ENCODE assay signal across 22 cellular contexts in the genomic region with DNA sequence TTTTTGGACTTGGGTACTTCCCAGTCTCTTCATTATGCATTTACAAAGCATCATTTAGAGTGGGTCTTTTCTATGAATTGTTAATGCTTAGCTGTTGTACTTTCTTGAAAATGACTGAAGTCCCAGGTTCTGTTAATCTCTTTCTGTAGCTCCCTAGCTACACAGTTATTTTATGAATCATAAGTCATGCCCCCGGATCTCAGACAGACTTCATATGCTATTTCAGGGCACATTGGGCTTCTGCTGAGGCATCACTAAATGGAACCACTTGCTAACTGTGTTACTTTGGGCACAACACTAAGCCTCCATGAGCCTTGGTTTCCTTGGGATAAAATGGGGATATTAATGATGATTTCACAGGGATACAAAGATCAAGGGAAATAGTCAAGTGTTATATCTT.
"Had no signal": no experiment of that assay in that cellular context is flagged by ENCODE, and none has a peak within 500 bp of the region (broad histone marks: within the 10 kb centered on the region; RNA-seq: fewer than 3 reads in every experiment).

No MANE protein-coding gene starts in this region.

- H3K27me3 Mint-ChIP-seq: activated naive CD8-positive, alpha-beta T cell had no signal

- DNase-seq: activated CD4-positive, alpha-beta T cell treated with anti-CD3 and anti-CD28 coated beads for 48 hours; activated CD8-positive, alpha-beta memory T cell treated with anti-CD3 and anti-CD28 coated beads, Interleukin-2, amount 50 U/mL, for 4 hours; activated CD8-positive, alpha-beta T cell treated with anti-CD3 and anti-CD28 coated beads, Interleukin-2, amount 10 ng/mL, durations not matched to agents 7 days and 5 days; activated gamma-delta T cell; activated T-cell treated with anti-CD3 and anti-CD28 coated beads, Interleukin-2, amount 50 U/mL, for 48 hours; cerebellar nuclear complex; kidney; left ventricle myocardium inferior; mucosa of descending colon; natural killer cell; stimulated activated CD4-positive, alpha-beta T cell treated with anti-CD3 and anti-CD28 coated beads, Interleukin-4, amount 100 ng/mL, for 4 hours; stimulated activated CD8-positive, alpha-beta memory T cell treated with anti-CD3 and anti-CD28 coated beads, Interleukin-4, amount 100 ng/mL, for 48 hours; stimulated activated naive CD4-positive, alpha-beta T cell treated with Interleukin-2 at 50 U/mL for 16 hours; substantia nigra; T-helper 17 cell; transverse colon had no signal

- H3K27ac Mint-ChIP-seq: activated CD8-positive, alpha-beta T cell treated with anti-CD3 and anti-CD28 coated beads, Interleukin-2, amount 10 ng/mL, durations not matched to agents 7 days and 5 days; activated naive CD8-positive, alpha-beta T cell; natural killer cell; T-helper 17 cell; WTC11 had no signal

- H3K27me3 ChIP-seq: neutrophil, right atrium auricular region, transverse colon had no signal

- H3K27ac ChIP-seq: epithelial cell of prostate, left ventricle myocardium inferior, neutrophil, right atrium auricular region, transverse colon had no signal

- H3K9me3 Mint-ChIP-seq: natural killer cell had no signal

- H3K36me3 ChIP-seq: left ventricle myocardium inferior, neutrophil, right atrium auricular region, transverse colon had no signal

- H3K4me2 ChIP-seq: smooth muscle cell had no signal

- H3K36me3 Mint-ChIP-seq: activated naive CD8-positive, alpha-beta T cell; natural killer cell; WTC11 had no signal

- H3K4me3 Mint-ChIP-seq: activated CD8-positive, alpha-beta T cell treated with anti-CD3 and anti-CD28 coated beads, Interleukin-2, amount 10 ng/mL, durations not matched to agents 7 days and 5 days; activated naive CD8-positive, alpha-beta T cell; natural killer cell; T-helper 17 cell; WTC11 had no signal

- ATAC-seq: activated CD8-positive, alpha-beta T cell treated with anti-CD3 and anti-CD28 coated beads, Interleukin-2, amount 10 ng/mL, durations not matched to agents 7 days and 5 days; mucosa of descending colon; natural killer cell; T-helper 17 cell; WTC11 had no signal

- H3K4me1 ChIP-seq: left ventricle myocardium inferior, right atrium auricular region, transverse colon had no signal

- H3K4me1 Mint-ChIP-seq: natural killer cell had no signal

- H3K4me3 ChIP-seq: left ventricle myocardium inferior, mucosa of descending colon, right atrium auricular region, smooth muscle cell, transverse colon had no signal

- H3K9me3 ChIP-seq: left ventricle myocardium inferior, mucosa of descending colon, neutrophil, right atrium auricular region, transverse colon had no signal
